In the genomic region with DNA sequence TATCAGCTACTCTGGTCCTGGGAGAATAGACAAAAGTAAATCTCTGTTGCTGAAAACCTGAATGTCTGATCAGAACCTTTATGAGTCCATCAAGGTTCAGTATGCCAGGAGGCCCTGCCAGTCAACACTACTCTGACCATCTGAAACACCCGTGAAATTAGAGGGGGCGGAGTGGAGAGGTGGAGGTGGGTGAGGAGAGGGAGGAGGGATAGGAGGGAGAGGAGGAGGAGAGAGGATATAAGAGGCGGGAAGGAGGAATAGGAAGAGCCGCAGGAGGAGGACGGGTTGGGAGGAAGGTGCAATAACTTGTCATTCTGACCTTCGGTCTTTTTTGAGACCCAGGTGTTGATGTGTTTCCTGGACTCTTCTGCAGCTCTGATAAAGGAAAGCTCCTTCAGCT, we compare ENCODE assay signal across 1 cellular context.
TF ChIP-seq lines count a peak whose summit lies in the region.

No MANE protein-coding gene starts in this region.

TF ChIP-seq in HEK293, 187 proteins besides CTCF, POLR2A, EP300 and RAD21 (continued from another document):
- TF ChIP-seq, protein P1, sequence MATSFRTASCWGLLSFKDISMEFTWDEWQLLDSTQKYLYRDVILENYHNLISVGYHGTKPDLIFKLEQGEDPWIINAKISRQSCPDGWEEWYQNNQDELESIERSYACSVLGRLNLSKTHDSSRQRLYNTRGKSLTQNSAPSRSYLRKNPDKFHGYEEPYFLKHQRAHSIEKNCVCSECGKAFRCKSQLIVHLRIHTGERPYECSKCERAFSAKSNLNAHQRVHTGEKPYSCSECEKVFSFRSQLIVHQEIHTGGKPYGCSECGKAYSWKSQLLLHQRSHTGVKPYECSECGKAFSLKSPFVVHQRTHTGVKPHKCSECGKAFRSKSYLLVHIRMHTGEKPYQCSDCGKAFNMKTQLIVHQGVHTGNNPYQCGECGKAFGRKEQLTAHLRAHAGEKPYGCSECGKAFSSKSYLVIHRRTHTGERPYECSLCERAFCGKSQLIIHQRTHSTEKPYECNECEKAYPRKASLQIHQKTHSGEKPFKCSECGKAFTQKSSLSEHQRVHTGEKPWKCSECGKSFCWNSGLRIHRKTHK (tag by site-specific recombination; IDR thresholded peaks at IDR 0.05) = no peak
- TF ChIP-seq ZNF366 (tag by site-specific recombination; conservative IDR thresholded peaks at IDR 0.05) (no peak), ZFHX2 (tag by site-specific recombination; conservative IDR thresholded peaks at IDR 0.05) (peak; percentile 64), EGR2 (tag by site-specific recombination; IDR thresholded peaks at IDR 0.05; ENCODE audit: low read depth) (peak; percentile 91; the same call in 1 of the 2 replicates), ZNF248 (tag by site-specific recombination; IDR thresholded peaks at IDR 0.05) (no peak), ZFP37 (tag by site-specific recombination; IDR thresholded peaks at IDR 0.05) (no peak)
- TF ChIP-seq, protein P2, sequence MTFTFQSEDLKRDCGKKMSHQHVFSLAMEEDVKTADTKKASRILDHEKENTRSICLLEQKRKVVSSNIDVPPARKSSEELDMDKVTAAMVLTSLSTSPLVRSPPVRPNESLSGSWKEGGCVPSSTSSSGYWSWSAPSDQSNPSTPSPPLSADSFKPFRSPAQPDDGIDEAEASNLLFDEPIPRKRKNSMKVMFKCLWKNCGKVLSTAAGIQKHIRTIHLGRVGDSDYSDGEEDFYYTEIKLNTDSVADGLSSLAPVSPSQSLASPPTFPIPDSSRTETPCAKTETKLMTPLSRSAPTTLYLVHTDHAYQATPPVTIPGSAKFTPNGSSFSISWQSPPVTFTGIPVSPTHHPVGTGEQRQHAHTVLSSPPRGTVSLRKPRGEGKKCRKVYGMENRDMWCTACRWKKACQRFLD (tag by site-specific recombination; IDR thresholded peaks at IDR 0.05) = no peak
- TF ChIP-seq, protein P3, sequence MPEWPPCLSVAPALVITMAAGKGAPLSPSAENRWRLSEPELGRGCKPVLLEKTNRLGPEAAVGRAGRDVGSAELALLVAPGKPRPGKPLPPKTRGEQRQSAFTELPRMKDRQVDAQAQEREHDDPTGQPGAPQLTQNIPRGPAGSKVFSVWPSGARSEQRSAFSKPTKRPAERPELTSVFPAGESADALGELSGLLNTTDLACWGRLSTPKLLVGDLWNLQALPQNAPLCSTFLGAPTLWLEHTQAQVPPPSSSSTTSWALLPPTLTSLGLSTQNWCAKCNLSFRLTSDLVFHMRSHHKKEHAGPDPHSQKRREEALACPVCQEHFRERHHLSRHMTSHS (tag by site-specific recombination; IDR thresholded peaks at IDR 0.05) = no peak
